In the genomic region with DNA sequence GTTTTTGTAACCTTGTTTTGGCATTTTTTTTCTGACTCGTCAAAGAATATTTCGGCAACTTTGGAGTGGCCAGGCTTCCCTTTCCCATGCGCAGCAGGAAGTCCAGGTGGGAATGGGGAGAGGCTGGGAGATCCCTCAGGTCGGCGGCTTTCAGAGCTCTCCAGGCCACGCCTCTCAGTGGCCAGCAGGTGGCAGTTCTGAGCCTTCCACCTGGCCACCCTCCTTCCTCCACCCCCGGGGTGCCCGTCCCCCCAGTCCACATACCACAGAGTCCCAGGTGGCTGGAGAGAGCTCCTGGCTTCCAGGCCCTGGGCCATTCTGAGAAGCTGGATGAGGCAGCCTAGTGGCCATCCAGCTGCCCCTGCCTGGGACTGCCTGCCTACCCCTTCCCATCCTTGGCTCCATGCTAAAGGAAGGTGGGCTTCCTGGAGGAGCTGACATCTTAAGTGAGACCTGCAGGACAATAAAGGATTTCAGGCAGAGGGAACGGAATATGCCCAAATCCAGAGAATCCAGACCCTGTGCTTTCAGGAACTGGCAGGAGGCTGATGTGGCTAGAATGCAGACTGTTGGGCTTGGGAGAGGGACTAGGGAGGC, we compare ENCODE assay signal across 8 cellular contexts. TPM values are rescaled to one million over a fixed set of nuclear protein-coding genes. Genes with fewer than 3 reads are reported as not detected.
A peak's percentile ranks its signal among the peaks of the same experiment; 100 is the strongest.
DNase-seq lines count a peak whose midpoint lies in the region; ATAC-seq and TF ChIP-seq lines count a peak whose summit lies in the region.

No MANE protein-coding gene starts in this region.

- no peaks in the 10 kb centered on the region for H3K27me3 ChIP-seq in hepatocyte

- H3K36me3 Mint-ChIP-seq in activated T-cell treated with anti-CD3 and anti-CD28 coated beads, Interleukin-2, amount 50 U/mL, for 72 hours (ENCODE audit: insufficient read depth in 2 of 2): no peaks in the 10 kb centered on the region

- H3K4me3 ChIP-seq in hepatocyte: no peak overlapping the region

- no peaks in the 10 kb centered on the region for H3K36me3 ChIP-seq in hepatocyte (replicated peaks; ENCODE audit: insufficient read depth, low read depth)

- no peak overlapping the region for H3K4me2 ChIP-seq in hepatocyte

- H3K4me1 ChIP-seq in hepatocyte (ENCODE audit: insufficient read depth): peaks cover 3% of the 10 kb centered on the region

- H4K20me1 ChIP-seq in hepatocyte (ENCODE audit: insufficient read depth, poor library complexity, severe bottlenecking): no peaks in the 10 kb centered on the region

- no peak overlapping the region for H3K4me3 Mint-ChIP-seq in activated T-cell treated with anti-CD3 and anti-CD28 coated beads, Interleukin-2, amount 50 U/mL, for 72 hours

- WGBS in hepatocyte (ENCODE audit: low lambda C conversion rate, missing lambda C conversion rate): 25% methylated on average over 8 of the region's 9 CpGs

- H3K27me3 Mint-ChIP-seq in activated T-cell treated with anti-CD3 and anti-CD28 coated beads, Interleukin-2, amount 50 U/mL, for 72 hours (ENCODE audit: low read depth): no peaks in the 10 kb centered on the region

- TF ChIP-seq CTCF in GM12872 (IDR thresholded peaks at IDR 0.05; ENCODE audit: insufficient read depth, low read depth, low read length): peak; percentile 85
- peak; percentile 59 for TF ChIP-seq CTCF in hepatocyte (IDR thresholded peaks at IDR 0.05; ENCODE audit: poor library complexity)

- peak; percentile 69 to 74 for ATAC-seq in activated T-cell treated with anti-CD3 and anti-CD28 coated beads, Interleukin-2, amount 50 U/mL, for 72 hours (replicated peaks in 1 of 2)
- ATAC-seq in stimulated activated naive CD8-positive, alpha-beta T cell treated with anti-CD3 and anti-CD28 coated beads, Interleukin-15, Interleukin-2, amounts not matched to agents 100 U/mL and 50 U/mL, for 24 hours: peak; percentile 67
- ATAC-seq in GM18907 (IDR thresholded peaks at IDR 0.05; ENCODE audit: unreplicated experiment) (no peak), GM19395 (IDR thresholded peaks at IDR 0.05; ENCODE audit: unreplicated experiment) (no peak)

- H3K79me2 ChIP-seq in hepatocyte: no peaks in the 10 kb centered on the region

- DNase-seq in M059J (ENCODE audit: low read depth) (peak; percentile 22), hepatocyte (ENCODE audit: low spot score) (peak; percentile 79), MV-4-11 (lab: John Stamatoyannopoulos, UW) (no peak)
- peak; percentile 54 to 60 for DNase-seq in activated T-cell treated with anti-CD3 and anti-CD28 coated beads, Interleukin-2, amount 50 U/mL, for 72 hours
- DNase-seq in stimulated activated naive CD8-positive, alpha-beta T cell treated with anti-CD3 and anti-CD28 coated beads, Interleukin-15, Interleukin-2, amounts not matched to agents 100 U/mL and 50 U/mL, for 24 hours: peak; percentile 55

- H3K9me3 Mint-ChIP-seq in activated T-cell treated with anti-CD3 and anti-CD28 coated beads, Interleukin-2, amount 50 U/mL, for 72 hours: no peaks in the 10 kb centered on the region

- no peaks in the 10 kb centered on the region for H3K9me3 ChIP-seq in hepatocyte (ENCODE audit: low read depth)

- no peaks in the 10 kb centered on the region for H3K9me2 ChIP-seq in hepatocyte (replicated peaks; ENCODE audit: insufficient read depth)

- no peak overlapping the region for H3K27ac Mint-ChIP-seq in activated T-cell treated with anti-CD3 and anti-CD28 coated beads, Interleukin-2, amount 50 U/mL, for 72 hours

- peaks cover 10% of the 10 kb centered on the region for H3K4me1 Mint-ChIP-seq in activated T-cell treated with anti-CD3 and anti-CD28 coated beads, Interleukin-2, amount 50 U/mL, for 72 hours (ENCODE audit: low read depth)

- H3K27ac ChIP-seq in hepatocyte: no peak overlapping the region

- no peak overlapping the region for H2AFZ ChIP-seq in hepatocyte

RNA-seq across cellular contexts. Expression of a gene that starts 46.3 kb away (rescaled TPM):
- 33.0 and 40.2 TPM in 2 replicates for total RNA-seq in M059J (2014; rRNA removed; shearing (Covaris generic))
- total RNA-seq in activated T-cell treated with anti-CD3 and anti-CD28 coated beads, Interleukin-2, amount 50 U/mL, for 72 hours: 10 to 100 TPM; 39.3 to 41.9 TPM
- 17.6 and 19.9 TPM in 2 replicates for total RNA-seq in hepatocyte
- 24.6 and 25.1 TPM in 2 replicates for polyA plus RNA-seq in hepatocyte

Comparison
In these comparisons a context has a peak if more than half of its experiments do, and no peak if none do; other contexts are left out.
1. ATAC-seq: peak in activated T-cell treated with anti-CD3 and anti-CD28 coated beads, Interleukin-2, amount 50 U/mL, for 72 hours (2 of 2) and stimulated activated naive CD8-positive, alpha-beta T cell treated with anti-CD3 and anti-CD28 coated beads, Interleukin-15, Interleukin-2, amounts not matched to agents 100 U/mL and 50 U/mL, for 24 hours (single experiment); none in GM18907 (single experiment) and GM19395 (single experiment).